Comparison of ENCODE assay signal across 19 cellular contexts in the genomic region with DNA sequence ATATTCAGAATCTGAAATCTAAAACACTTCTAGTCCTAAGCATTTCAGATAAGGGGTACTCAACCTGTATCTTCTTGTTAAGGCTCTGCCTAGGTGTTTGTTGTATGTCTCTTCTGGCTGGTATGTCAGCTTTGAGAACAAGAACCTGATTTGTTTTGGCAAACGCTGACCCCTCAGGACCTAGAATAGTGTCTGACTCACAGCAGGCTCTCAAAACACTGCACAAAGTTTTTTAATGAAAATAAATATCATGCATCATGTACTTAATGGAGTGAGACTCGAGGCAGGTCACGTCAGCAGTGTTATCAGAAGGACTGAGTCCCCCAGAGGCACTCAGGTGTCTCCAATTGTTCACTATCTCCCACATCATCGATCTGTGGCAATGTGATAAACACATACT.
DNase-seq lines count a peak whose midpoint lies in the region; ATAC-seq and TF ChIP-seq lines count a peak whose summit lies in the region.
"Had no signal": no experiment of that assay in that cellular context is flagged by ENCODE, and none has a peak within 500 bp of the region (broad histone marks: within the 10 kb centered on the region; RNA-seq: fewer than 3 reads in every experiment).

No MANE protein-coding gene starts in this region.

- in situ Hi-C loops in Caki2 (cut with HindIII; ENCODE audit: low pct_unique_long_range_greater_than_20kb, low sequenced_read_pairs), result no loop called here

- peaks cover 100% of the 10 kb centered on the region for H3K79me2 ChIP-seq in neural progenitor cell (ENCODE audit: low read depth)

- H3K9me3 Mint-ChIP-seq in brain (no peaks in the 10 kb centered on the region), neural progenitor cell (no peaks in the 10 kb centered on the region)

- ATAC-seq in HG02610 (IDR thresholded peaks at IDR 0.05; ENCODE audit: unreplicated experiment) (no peak), HG02678 (IDR thresholded peaks at IDR 0.05; ENCODE audit: unreplicated experiment) (no peak)
- ATAC-seq: SK-N-SH treated with all-trans-retinoic acid at 6 μM for 48 hours had no signal

- H3K9me3 ChIP-seq in neural progenitor cell (ENCODE audit: low read depth), result no peaks in the 10 kb centered on the region
- H3K9me3 ChIP-seq: Peyer's patch had no signal

- H3K27ac Mint-ChIP-seq in brain (peak overlapping the region; percentile 57 to 94 (median 88)), neural progenitor cell (peak overlapping the region; percentile 94)

- H3K27me3 Mint-ChIP-seq in brain, result no peaks in the 10 kb centered on the region
- peaks cover 6% of the 10 kb centered on the region for H3K27me3 Mint-ChIP-seq in neural progenitor cell (ENCODE audit: insufficient read depth, low read depth)

- H3K4me1 ChIP-seq in neural progenitor cell, result peaks cover 61% of the 10 kb centered on the region
- H3K4me1 ChIP-seq: Peyer's patch had no signal

- H3K4me2 ChIP-seq in neural progenitor cell, result peak overlapping the region; percentile 61

- no peak overlapping the region for H3K27ac ChIP-seq in neural progenitor cell
- H3K27ac ChIP-seq: Peyer's patch had no signal

- H2AFZ ChIP-seq in neural progenitor cell (replicated peaks), result no peak overlapping the region

- H3K4me1 Mint-ChIP-seq in brain, result peaks cover 91% of the 10 kb centered on the region
- H3K4me1 Mint-ChIP-seq in neural progenitor cell, result peaks cover 79% of the 10 kb centered on the region
- H3K4me1 Mint-ChIP-seq: CD14-positive monocyte had no signal

- H3K27me3 ChIP-seq in neural progenitor cell, result no peaks in the 10 kb centered on the region
- H3K27me3 ChIP-seq: Peyer's patch had no signal

- DNase-seq in Caki2 (ENCODE audit: low read depth) (peak; percentile 71), hepatic stellate cell (ENCODE audit: low spot score) (peak; percentile 17), neural progenitor cell (ENCODE audit: low spot score) (no peak), COLO829 (ENCODE audit: low spot score) (no peak)
- DNase-seq: DMS79, Karpas-422, MV-4-11, NCI-H1105 treated with DMSO at 0.1 percent for 48 hours, NCI-H2081, NCI-H2171, NCI-H345, NCI-H524, NCI-H82, Peyer's patch had no signal

- TF ChIP-seq CTCF in brain (conservative IDR thresholded peaks at IDR 0.05) (no peak), neural progenitor cell (IDR thresholded peaks at IDR 0.05) (no peak)

- H3K4me3 Mint-ChIP-seq in brain (peak overlapping the region in 3 of 5 experiments; percentile 56 to 71 (median 63)), neural progenitor cell (peak overlapping the region; percentile 57)
- H3K4me3 Mint-ChIP-seq: CD14-positive monocyte had no signal

- no peak overlapping the region for H3K4me3 ChIP-seq in neural progenitor cell
- H3K4me3 ChIP-seq: Peyer's patch had no signal

- H3K36me3 Mint-ChIP-seq in brain (peaks cover 11% of the 10 kb centered on the region), neural progenitor cell (peaks cover 32% of the 10 kb centered on the region)
- H3K36me3 Mint-ChIP-seq: CD14-positive monocyte had no signal

- H3F3A ChIP-seq in neural progenitor cell (ENCODE audit: low read depth), result peaks cover 31% of the 10 kb centered on the region

- peaks cover 100% of the 10 kb centered on the region for H4K20me1 ChIP-seq in neural progenitor cell (ENCODE audit: low read depth)

- no peaks in the 10 kb centered on the region for H3K36me3 ChIP-seq in neural progenitor cell
- H3K36me3 ChIP-seq: Peyer's patch had no signal

- no peak overlapping the region for H3K9ac ChIP-seq in neural progenitor cell

Comparison
In these comparisons a context has a peak if more than half of its experiments do, and no peak if none do; other contexts are left out.
1. DNase-seq: peak in Caki2 (single experiment) and hepatic stellate cell (single experiment); none in neural progenitor cell (single experiment) and COLO829 (single experiment).